9 cellular contexts compared by ENCODE assay signal in genomic region chr9:70466976-70467551, GRCh38.
A peak's percentile ranks its signal among the peaks of the same experiment; 100 is the strongest.
DNase-seq lines count a peak whose midpoint lies in the region; ATAC-seq and TF ChIP-seq lines count a peak whose summit lies in the region.
"Had no signal": no experiment of that assay in that cellular context is flagged by ENCODE, and none has a peak within 500 bp of the region (broad histone marks: within the 10 kb centered on the region; RNA-seq: fewer than 3 reads in every experiment).

No MANE protein-coding gene starts in this region.

- H3K4me1 Mint-ChIP-seq in nephron progenitor cell, result peaks cover 5% of the 10 kb centered on the region

- no peak overlapping the region for H3K27ac Mint-ChIP-seq in nephron progenitor cell

- no peak; the same call in 2 of the 3 replicates for ATAC-seq in SK-N-SH treated with all-trans-retinoic acid at 6 μM for 48 hours

- peaks cover 8% of the 10 kb centered on the region for H3K27me3 Mint-ChIP-seq in nephron progenitor cell (ENCODE audit: low read depth, poor library complexity)

- TF ChIP-seq CTCF in nephron progenitor cell (IDR thresholded peaks at IDR 0.05), result no peak

- DNase-seq in HCEC 1CT, result peak; percentile 90
- DNase-seq in activated CD4-positive, alpha-beta T cell treated with anti-CD3 and anti-CD28 coated beads, Interleukin-2, amount 50 U/mL, for 48 hours, result peak; percentile 41 to 57
- DNase-seq in fibroblast of the conjunctiva (ENCODE audit: low read depth), result peak; percentile 59
- peak; percentile 15 to 51 for DNase-seq in stimulated activated CD4-positive, alpha-beta T cell treated with anti-CD3 and anti-CD28 coated beads, Interleukin-4, amount 100 ng/mL, for 4 hours
- DNase-seq in nephron progenitor cell, result no peak
- no peak for DNase-seq in NCI-H187 treated with DMSO at 0.1 percent for 48 hours (lab: John Stamatoyannopoulos, UW)
- DNase-seq in NCI-H146 treated with DMSO at 0.1 percent for 48 hours (lab: John Stamatoyannopoulos, UW; ENCODE audit: unreplicated experiment), result no peak
- DNase-seq: heart left ventricle had no signal

- no peak overlapping the region for H3K4me3 Mint-ChIP-seq in nephron progenitor cell

- no peaks in the 10 kb centered on the region for H3K36me3 Mint-ChIP-seq in nephron progenitor cell (ENCODE audit: low read depth)

- H3K9me3 Mint-ChIP-seq in nephron progenitor cell, result no peaks in the 10 kb centered on the region

TF ChIP-seq in SK-N-SH treated with all-trans-retinoic acid at 6 μM for 48 hours, 23 proteins besides CTCF, POLR2A, EP300 and RAD21:
- no peak for TF ChIP-seq CSRNP3 (CRISPR knock-in tag; IDR thresholded peaks at IDR 0.05)
- TF ChIP-seq OSR1 (CRISPR knock-in tag; IDR thresholded peaks at IDR 0.05), result no peak

Comparison
In these comparisons a context has a peak if more than half of its experiments do, and no peak if none do; other contexts are left out.
1. DNase-seq: peak in HCEC 1CT (single experiment), activated CD4-positive, alpha-beta T cell treated with anti-CD3 and anti-CD28 coated beads, Interleukin-2, amount 50 U/mL, for 48 hours (2 of 2), fibroblast of the conjunctiva (single experiment) and stimulated activated CD4-positive, alpha-beta T cell treated with anti-CD3 and anti-CD28 coated beads, Interleukin-4, amount 100 ng/mL, for 4 hours (2 of 2); none in nephron progenitor cell (single experiment), NCI-H187 treated with DMSO at 0.1 percent for 48 hours (single experiment) and NCI-H146 treated with DMSO at 0.1 percent for 48 hours (single experiment).